Comparison of ENCODE assay signal across 9 cellular contexts in the genomic region with DNA sequence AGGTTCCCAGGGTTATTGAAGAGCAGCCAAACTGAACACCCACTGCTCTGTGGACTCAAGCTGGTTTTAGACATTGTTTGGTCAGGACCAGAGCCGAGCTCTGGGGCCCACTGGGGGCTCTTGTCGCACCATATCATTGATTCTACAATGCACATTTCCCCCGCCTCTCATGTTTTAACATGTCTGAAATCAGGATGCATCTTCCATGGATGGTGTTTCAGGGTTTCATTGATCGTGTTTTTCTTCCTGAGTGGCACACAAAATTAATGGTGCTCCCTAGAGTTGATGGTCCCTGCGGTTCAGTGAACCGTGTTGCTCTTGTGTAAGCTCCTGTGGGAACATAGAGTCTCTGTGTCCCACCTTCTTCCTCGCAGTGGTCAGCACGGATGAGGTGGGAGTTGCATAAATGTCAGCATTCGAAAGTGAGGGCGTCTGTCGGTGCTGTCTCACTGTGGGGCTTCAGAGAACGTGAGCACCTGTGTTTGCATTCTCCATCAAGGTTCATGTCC. TPM values are rescaled to one million over a fixed set of nuclear protein-coding genes. Genes with fewer than 3 reads are reported as not detected.
DNase-seq lines count a peak whose midpoint lies in the region; ATAC-seq, FAIRE-seq and TF ChIP-seq lines count a peak whose summit lies in the region.
"Had no signal": no experiment of that assay in that cellular context is flagged by ENCODE, and none has a peak within 500 bp of the region (broad histone marks: within the 10 kb centered on the region; RNA-seq: fewer than 3 reads in every experiment).

No MANE protein-coding gene starts in this region.

- intact Hi-C loops in heart right ventricle (cut with DNase I) = loop anchor here in 2 of 10 donors (5.0 to 10.0 kb wide), 2 partner anchors 33 to 110 kb away; no protein-coding TSS in a partner anchor
- intact Hi-C loops in Right ventricle myocardium inferior (cut with DNase I) = no loop called here

- H3K4me1 Mint-ChIP-seq in activated naive CD8-positive, alpha-beta T cell treated with anti-CD3 and anti-CD28 coated beads, Interleukin-2, amount 10 ng/mL, durations not matched to agents 7 days and 5 days = peaks cover 68% of the 10 kb centered on the region
- H3K4me1 Mint-ChIP-seq in type B pancreatic cell (ENCODE audit: unreplicated experiment) = peaks cover 63% of the 10 kb centered on the region

- POLR2A ChIA-PET in activated naive CD8-positive, alpha-beta T cell treated with anti-CD3 and anti-CD28 coated beads, Interleukin-2, amount 10 ng/mL, durations not matched to agents 7 days and 5 days (lab: Charles Lee) = no interaction called here

- ATAC-seq in heart right ventricle = no peak
- ATAC-seq in Right ventricle myocardium inferior = no peak
- no peak for ATAC-seq in activated naive CD8-positive, alpha-beta T cell treated with anti-CD3 and anti-CD28 coated beads, Interleukin-2, amount 10 ng/mL, durations not matched to agents 7 days and 5 days (ENCODE audit: low read depth)

- H3K27ac ChIP-seq in heart right ventricle = peak overlapping the region in 6 of 10 donors; percentile 26 to 87 (median 59)
- peak overlapping the region; percentile 81 to 98 for H3K27ac ChIP-seq in liver (ENCODE audit: low read depth in 1 of 2, low read length in 2 of 2)
- H3K27ac ChIP-seq: HL-60 had no signal

- DNase-seq in heart right ventricle (no peak), Right ventricle myocardium inferior (ENCODE audit: missing footprints) (no peak), type B pancreatic cell (ENCODE audit: extremely low spot score, unreplicated experiment) (no peak), frontal cortex (ENCODE audit: low spot score in 2 of 2) (no peak), DMS79 treated with DMSO at 0.1 percent for 48 hours (lab: John Stamatoyannopoulos, UW) (no peak), T-helper 9 cell (no peak)
- no peak for DNase-seq in activated naive CD8-positive, alpha-beta T cell treated with anti-CD3 and anti-CD28 coated beads, Interleukin-2, amount 10 ng/mL, durations not matched to agents 7 days and 5 days

- FAIRE-seq in frontal cortex (lab: Jason Lieb, UNC) = no peak

- H3K9me3 ChIP-seq in heart right ventricle (no peaks in the 10 kb centered on the region), liver (ENCODE audit: control insufficient read depth in 4 of 4, low read length in 3 of 4) (no peaks in the 10 kb centered on the region)

- H3K36me3 ChIP-seq in heart right ventricle = no peaks in the 10 kb centered on the region
- H3K36me3 ChIP-seq in liver (ENCODE audit: control insufficient read depth in 4 of 4, insufficient read depth in 3 of 4, low read depth in 1 of 4, low read length in 3 of 4) = no peaks in the 10 kb centered on the region

- H3K9ac ChIP-seq in liver (ENCODE audit: low read depth in 1 of 2, low read length in 2 of 2) = no peak overlapping the region

- 82 to 88% methylated on average over 12 of the region's 12 CpGs for WGBS in heart right ventricle, 2 donors
- 38% methylated on average over 12 of the region's 12 CpGs for WGBS in liver

- H3K4me3 ChIP-seq in heart right ventricle = peak overlapping the region in 2 of 10 donors; percentile 14 to 33
- H3K4me3 ChIP-seq in liver (ENCODE audit: low read depth in 1 of 3, low read length in 3 of 3) = peak overlapping the region in 1 of 3 donors; percentile 13

- H3K4me3 Mint-ChIP-seq in activated naive CD8-positive, alpha-beta T cell treated with anti-CD3 and anti-CD28 coated beads, Interleukin-2, amount 10 ng/mL, durations not matched to agents 7 days and 5 days = peak overlapping the region; percentile 32
- no peak overlapping the region for H3K4me3 Mint-ChIP-seq in type B pancreatic cell

- H3K27me3 ChIP-seq in heart right ventricle (no peaks in the 10 kb centered on the region), liver (ENCODE audit: control insufficient read depth in 4 of 4, insufficient read depth in 4 of 4, low read length in 3 of 4) (no peaks in the 10 kb centered on the region)

- TF ChIP-seq RAD21 in liver (IDR thresholded peaks at IDR 0.05) = no peak

- peaks cover 5% of the 10 kb centered on the region for H3K36me3 Mint-ChIP-seq in activated naive CD8-positive, alpha-beta T cell treated with anti-CD3 and anti-CD28 coated beads, Interleukin-2, amount 10 ng/mL, durations not matched to agents 7 days and 5 days
- H3K36me3 Mint-ChIP-seq in type B pancreatic cell = peaks cover 3% of the 10 kb centered on the region

- H3K4me1 ChIP-seq in heart right ventricle (peaks cover 8 to 66% (median 45%) of the 10 kb centered on the region in 9 donors), liver (ENCODE audit: control insufficient read depth in 4 of 4, insufficient read depth in 4 of 4, low read length in 3 of 4) (peaks cover 24 to 65% (median 54%) of the 10 kb centered on the region in 4 donors)

- H3K27me3 Mint-ChIP-seq in activated naive CD8-positive, alpha-beta T cell treated with anti-CD3 and anti-CD28 coated beads, Interleukin-2, amount 10 ng/mL, durations not matched to agents 7 days and 5 days = no peaks in the 10 kb centered on the region
- H3K27me3 Mint-ChIP-seq in type B pancreatic cell = peaks cover 9% of the 10 kb centered on the region

- no peaks in the 10 kb centered on the region for H3K9me3 Mint-ChIP-seq in activated naive CD8-positive, alpha-beta T cell treated with anti-CD3 and anti-CD28 coated beads, Interleukin-2, amount 10 ng/mL, durations not matched to agents 7 days and 5 days
- no peaks in the 10 kb centered on the region for H3K9me3 Mint-ChIP-seq in type B pancreatic cell

- H3K27ac Mint-ChIP-seq in activated naive CD8-positive, alpha-beta T cell treated with anti-CD3 and anti-CD28 coated beads, Interleukin-2, amount 10 ng/mL, durations not matched to agents 7 days and 5 days = no peak overlapping the region
- H3K27ac Mint-ChIP-seq in type B pancreatic cell = peak overlapping the region; percentile 69

- no peak for TF ChIP-seq CTCF in heart right ventricle (IDR thresholded peaks at IDR 0.05)
- no peak for TF ChIP-seq CTCF in liver (IDR thresholded peaks at IDR 0.05; ENCODE audit: low read depth, low read length, missing input control)
- no peak for TF ChIP-seq CTCF in type B pancreatic cell (conservative IDR thresholded peaks at IDR 0.05)

TF ChIP-seq in liver, 16 proteins besides CTCF, POLR2A, EP300 and RAD21:
- TF ChIP-seq, protein P1, sequence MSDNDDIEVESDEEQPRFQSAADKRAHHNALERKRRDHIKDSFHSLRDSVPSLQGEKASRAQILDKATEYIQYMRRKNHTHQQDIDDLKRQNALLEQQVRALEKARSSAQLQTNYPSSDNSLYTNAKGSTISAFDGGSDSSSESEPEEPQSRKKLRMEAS (IDR thresholded peaks at IDR 0.05) = no peak
- no peak for TF ChIP-seq YY1 (IDR thresholded peaks at IDR 0.05)
- TF ChIP-seq SP1 (IDR thresholded peaks at IDR 0.05) = no peak
- no peak for TF ChIP-seq EGR1 (IDR thresholded peaks at IDR 0.05; ENCODE audit: low read depth in 2 of 2)
- no peak for TF ChIP-seq HNF4A (conservative IDR thresholded peaks at IDR 0.05)
- no peak for TF ChIP-seq GABPA (IDR thresholded peaks at IDR 0.05 in 1 of 2, conservative IDR thresholded peaks at IDR 0.05 in 1 of 2)
- TF ChIP-seq JUND (IDR thresholded peaks at IDR 0.05) = no peak
- TF ChIP-seq FOXA1 (IDR thresholded peaks at IDR 0.05) = no peak
- no peak for TF ChIP-seq TAF1 (conservative IDR thresholded peaks at IDR 0.05)
- no peak for TF ChIP-seq FOXA2 (IDR thresholded peaks at IDR 0.05)
- TF ChIP-seq, protein P2, sequence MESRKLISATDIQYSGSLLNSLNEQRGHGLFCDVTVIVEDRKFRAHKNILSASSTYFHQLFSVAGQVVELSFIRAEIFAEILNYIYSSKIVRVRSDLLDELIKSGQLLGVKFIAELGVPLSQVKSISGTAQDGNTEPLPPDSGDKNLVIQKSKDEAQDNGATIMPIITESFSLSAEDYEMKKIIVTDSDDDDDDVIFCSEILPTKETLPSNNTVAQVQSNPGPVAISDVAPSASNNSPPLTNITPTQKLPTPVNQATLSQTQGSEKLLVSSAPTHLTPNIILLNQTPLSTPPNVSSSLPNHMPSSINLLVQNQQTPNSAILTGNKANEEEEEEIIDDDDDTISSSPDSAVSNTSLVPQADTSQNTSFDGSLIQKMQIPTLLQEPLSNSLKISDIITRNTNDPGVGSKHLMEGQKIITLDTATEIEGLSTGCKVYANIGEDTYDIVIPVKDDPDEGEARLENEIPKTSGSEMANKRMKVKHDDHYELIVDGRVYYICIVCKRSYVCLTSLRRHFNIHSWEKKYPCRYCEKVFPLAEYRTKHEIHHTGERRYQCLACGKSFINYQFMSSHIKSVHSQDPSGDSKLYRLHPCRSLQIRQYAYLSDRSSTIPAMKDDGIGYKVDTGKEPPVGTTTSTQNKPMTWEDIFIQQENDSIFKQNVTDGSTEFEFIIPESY (IDR thresholded peaks at IDR 0.05) = no peak
- TF ChIP-seq, protein P3, sequence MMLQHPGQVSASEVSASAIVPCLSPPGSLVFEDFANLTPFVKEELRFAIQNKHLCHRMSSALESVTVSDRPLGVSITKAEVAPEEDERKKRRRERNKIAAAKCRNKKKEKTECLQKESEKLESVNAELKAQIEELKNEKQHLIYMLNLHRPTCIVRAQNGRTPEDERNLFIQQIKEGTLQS (IDR thresholded peaks at IDR 0.05) = no peak
- TF ChIP-seq NR2F2 (IDR thresholded peaks at IDR 0.05) = no peak

RNA-seq across cellular contexts. Expression of a gene that starts 38.3 kb away (rescaled TPM):
- 10 to 100 TPM; 21.3 to 35.1 (median 25.8) TPM for total RNA-seq in heart right ventricle
- polyA plus RNA-seq in heart right ventricle = 10 to 100 TPM in 1 of 2 donors, 1 to 10 TPM in 1; 9.7 to 27.5 TPM
- 29.2 TPM for total RNA-seq in Right ventricle myocardium inferior
- 10 to 100 TPM; 25.3 to 29.0 TPM for total RNA-seq in activated naive CD8-positive, alpha-beta T cell treated with anti-CD3 and anti-CD28 coated beads, Interleukin-2, amount 10 ng/mL, durations not matched to agents 7 days and 5 days
- 100 to 1,000 TPM in 1 of 2 donors, 10 to 100 TPM in 1; 75.8 to 153 TPM for total RNA-seq in liver
- 100 to 1,000 TPM in 1 of 2 donors, 10 to 100 TPM in 1; 47.5 to 182 TPM for polyA plus RNA-seq in liver
- total RNA-seq in type B pancreatic cell (ENCODE audit: low replicate concordance) = 39.9 and 66.3 TPM in 2 replicates
- 62.8 TPM for total RNA-seq in frontal cortex
